Comparison of ENCODE assay signal across 1 cellular context in genomic region chr14:99454246-99454645, GRCh38.
TF ChIP-seq lines count a peak whose summit lies in the region.

No MANE protein-coding gene starts in this region.

TF ChIP-seq in H1, 55 proteins besides CTCF, POLR2A, EP300 and RAD21 (continued from another document):
- TF ChIP-seq JUND (IDR thresholded peaks at IDR 0.05; ENCODE audit: low read length) = no peak
- TF ChIP-seq POLR2AphosphoS5 (IDR thresholded peaks at IDR 0.05; ENCODE audit: low read depth, low read length) = no peak
- no peak for TF ChIP-seq CBX5 (IDR thresholded peaks at IDR 0.05; ENCODE audit: low read depth, low read length)
- no peak for TF ChIP-seq RFX5 (IDR thresholded peaks at IDR 0.05; ENCODE audit: borderline replicate concordance, low read depth, low read length)
- no peak for TF ChIP-seq NRF1 (IDR thresholded peaks at IDR 0.05; ENCODE audit: low read depth, low read length)
- no peak for TF ChIP-seq PHF8 (conservative IDR thresholded peaks at IDR 0.05; ENCODE audit: low read depth, low read length)
- no peak for TF ChIP-seq RNF2 (IDR thresholded peaks at IDR 0.05; ENCODE audit: borderline replicate concordance, low read depth, low read length, missing control alignments, poor library complexity, severe bottlenecking)
- TF ChIP-seq CHD2 (IDR thresholded peaks at IDR 0.05; ENCODE audit: low read length) = no peak
- no peak for TF ChIP-seq BRCA1 (IDR thresholded peaks at IDR 0.05; ENCODE audit: low read depth, low read length)
- TF ChIP-seq SIN3A (conservative IDR thresholded peaks at IDR 0.05 in 1 of 2, IDR thresholded peaks at IDR 0.05 in 1 of 2; ENCODE audit: low read depth in 1 of 2, low read length in 2 of 2) = no peak
